ENCODE assay signal across 21 cellular contexts in the genomic region with DNA sequence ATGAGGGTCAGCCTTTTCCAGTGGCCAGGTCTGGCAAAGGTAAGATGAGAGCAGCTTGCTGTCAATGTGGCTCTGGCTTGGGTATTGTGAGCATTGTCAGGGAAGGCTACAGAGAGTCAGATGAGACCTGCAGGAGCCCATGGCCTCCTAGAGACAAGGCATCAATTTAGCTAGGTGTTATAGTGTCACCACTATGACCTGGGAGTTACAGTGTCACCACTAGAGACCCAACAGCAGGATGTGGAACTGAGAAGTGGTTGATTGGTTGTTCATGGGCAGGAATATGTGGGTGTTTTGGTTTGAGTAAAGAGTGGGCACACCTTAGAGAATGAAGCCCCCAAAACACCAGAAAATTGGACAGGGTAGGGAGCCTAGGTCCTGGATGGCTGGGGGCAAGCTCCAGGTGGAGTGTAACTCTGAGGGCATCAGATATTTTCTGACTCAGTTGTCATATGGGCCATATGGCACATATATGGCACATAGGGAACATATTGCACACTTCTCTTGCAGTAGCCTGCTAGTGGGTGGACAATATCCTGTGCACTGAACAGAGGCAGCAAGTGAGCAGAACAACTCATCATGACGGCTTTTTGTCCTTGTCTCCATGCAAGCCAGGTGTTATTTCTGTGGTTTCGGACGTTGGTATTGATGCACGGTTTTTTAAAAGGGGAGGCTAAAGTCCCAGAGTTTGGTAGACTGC. TPM values are rescaled to one million over a fixed set of nuclear protein-coding genes. Genes with fewer than 3 reads are reported as not detected.
DNase-seq lines count a peak whose midpoint lies in the region; ATAC-seq and TF ChIP-seq lines count a peak whose summit lies in the region.
"Had no signal": no experiment of that assay in that cellular context is flagged by ENCODE, and none has a peak within 500 bp of the region (broad histone marks: within the 10 kb centered on the region; RNA-seq: fewer than 3 reads in every experiment).

No MANE protein-coding gene starts in this region.

- no peak for TF ChIP-seq EP300 in gastroesophageal sphincter (IDR thresholded peaks at IDR 0.05)

- peaks cover 23% of the 10 kb centered on the region for H3K9me3 Mint-ChIP-seq in activated CD4-positive, alpha-beta T cell treated with anti-CD3 and anti-CD28 coated beads, Interleukin-2, amount 10 ng/mL, durations not matched to agents 24 days and 14 days
- H3K9me3 Mint-ChIP-seq in natural killer cell treated with Interleukin-12 subunit alpha and Interleukin-12 subunit beta and Interleukin-15 and Interleukin-18, amount 100 ng/mL, for 72 hours, result peaks cover 9% of the 10 kb centered on the region
- H3K9me3 Mint-ChIP-seq: CD8-positive, alpha-beta T cell had no signal

- H3K27ac ChIP-seq in angular gyrus (ENCODE audit: low read depth, low read length) (peak overlapping the region; percentile 7), gastroesophageal sphincter (no peak overlapping the region)
- H3K27ac ChIP-seq: WERI-Rb-1 had no signal

- H3K4me1 ChIP-seq in gastroesophageal sphincter, result peaks cover 0 to 5% (median 3%) of the 10 kb centered on the region in 3 donors

- ATAC-seq in natural killer cell treated with Interleukin-12 subunit alpha and Interleukin-12 subunit beta and Interleukin-15 and Interleukin-18, amount 100 ng/mL, for 72 hours, result peak; percentile 4 to 54
- ATAC-seq in GM21367 (IDR thresholded peaks at IDR 0.05; ENCODE audit: unreplicated experiment), result no peak
- ATAC-seq in gastroesophageal sphincter, result no peak
- ATAC-seq: CD8-positive, alpha-beta T cell had no signal

- H3K36me3 ChIP-seq in gastroesophageal sphincter, result no peaks in the 10 kb centered on the region
- H3K36me3 ChIP-seq: upper lobe of left lung, WERI-Rb-1 had no signal

- H3K4me3 Mint-ChIP-seq in activated CD4-positive, alpha-beta T cell treated with anti-CD3 and anti-CD28 coated beads, Interleukin-2, amount 10 ng/mL, durations not matched to agents 24 days and 14 days, result peak overlapping the region; percentile 10
- H3K4me3 Mint-ChIP-seq in natural killer cell treated with Interleukin-12 subunit alpha and Interleukin-12 subunit beta and Interleukin-15 and Interleukin-18, amount 100 ng/mL, for 72 hours, result peak overlapping the region; percentile 83
- H3K4me3 Mint-ChIP-seq: neural crest cell had no signal

- H3K4me1 Mint-ChIP-seq in activated CD4-positive, alpha-beta T cell treated with anti-CD3 and anti-CD28 coated beads, Interleukin-2, amount 10 ng/mL, durations not matched to agents 24 days and 14 days, result peaks cover 50% of the 10 kb centered on the region
- H3K4me1 Mint-ChIP-seq in natural killer cell treated with Interleukin-12 subunit alpha and Interleukin-12 subunit beta and Interleukin-15 and Interleukin-18, amount 100 ng/mL, for 72 hours (ENCODE audit: low read depth in 2 of 2), result peaks cover 45 to 50% of the 10 kb centered on the region in 2 donors

- H3K27me3 Mint-ChIP-seq in activated CD4-positive, alpha-beta T cell treated with anti-CD3 and anti-CD28 coated beads, Interleukin-2, amount 10 ng/mL, durations not matched to agents 24 days and 14 days, result peaks cover 15% of the 10 kb centered on the region
- H3K27me3 Mint-ChIP-seq in natural killer cell treated with Interleukin-12 subunit alpha and Interleukin-12 subunit beta and Interleukin-15 and Interleukin-18, amount 100 ng/mL, for 72 hours, result peaks cover 28 to 29% of the 10 kb centered on the region in 2 donors

- peak overlapping the region; percentile 88 for H3K27ac Mint-ChIP-seq in activated CD4-positive, alpha-beta T cell treated with anti-CD3 and anti-CD28 coated beads, Interleukin-2, amount 10 ng/mL, durations not matched to agents 24 days and 14 days
- H3K27ac Mint-ChIP-seq in natural killer cell treated with Interleukin-12 subunit alpha and Interleukin-12 subunit beta and Interleukin-15 and Interleukin-18, amount 100 ng/mL, for 72 hours, result peak overlapping the region; percentile 1 to 9

- WGBS in gastroesophageal sphincter (ENCODE audit: low coverage in 1 of 2), 2 donors, result 74 to 83% methylated on average over 1 to 4 of the region's 4 CpGs

- peaks cover 54% of the 10 kb centered on the region for H3K27me3 ChIP-seq in gastroesophageal sphincter
- H3K27me3 ChIP-seq: upper lobe of left lung had no signal

- peak; percentile 66 for DNase-seq in activated CD4-positive, alpha-beta T cell treated with anti-CD3 and anti-CD28 coated beads, Interleukin-2, amount 10 ng/mL, durations not matched to agents 24 days and 14 days
- DNase-seq in activated CD4-positive, alpha-beta T cell treated with anti-CD3 and anti-CD28 coated beads, Interleukin-2, amount 50 U/mL, for 1 hour, result no peak
- no peak for DNase-seq in natural killer cell treated with Interleukin-12 subunit alpha and Interleukin-12 subunit beta and Interleukin-15 and Interleukin-18, amount 100 ng/mL, for 72 hours (ENCODE audit: low spot score)
- DNase-seq in NCI-H128 (lab: John Stamatoyannopoulos, UW; ENCODE audit: unreplicated experiment), result no peak
- DNase-seq: 8988T; CD8-positive, alpha-beta T cell; effector memory CD4-positive, alpha-beta T cell; hippocampal formation; kidney; mesenchymal stem cell; NCI-H2029; NCI-H510A treated with DMSO at 0.1 percent for 48 hours; SHP77 treated with DMSO at 0.1 percent for 48 hours; stimulated activated naive CD4-positive, alpha-beta T cell treated with Interleukin-2 at 50 U/mL for 16 hours; upper lobe of left lung; WERI-Rb-1 had no signal

- H3K36me3 Mint-ChIP-seq in activated CD4-positive, alpha-beta T cell treated with anti-CD3 and anti-CD28 coated beads, Interleukin-2, amount 10 ng/mL, durations not matched to agents 24 days and 14 days (ENCODE audit: low read depth), result peaks cover 23% of the 10 kb centered on the region
- no peaks in the 10 kb centered on the region for H3K36me3 Mint-ChIP-seq in natural killer cell treated with Interleukin-12 subunit alpha and Interleukin-12 subunit beta and Interleukin-15 and Interleukin-18, amount 100 ng/mL, for 72 hours
- H3K36me3 Mint-ChIP-seq: CD8-positive, alpha-beta T cell had no signal

- intact Hi-C loops in activated CD4-positive, alpha-beta T cell treated with anti-CD3 and anti-CD28 coated beads, Interleukin-2, amount 10 ng/mL, durations not matched to agents 24 days and 14 days (cut with micrococcal nuclease), result loop anchor here (5.0 kb wide), 3 partner anchors 167 to 267 kb away; a partner anchor contains a TSS

- TF ChIP-seq POLR2A in GM19099 (IDR thresholded peaks at IDR 0.05; ENCODE audit: extremely low read depth, insufficient read length, low read depth) (peak; percentile 28), gastroesophageal sphincter (IDR thresholded peaks at IDR 0.05) (no peak)

- no peak for TF ChIP-seq CTCF in gastroesophageal sphincter (IDR thresholded peaks at IDR 0.05)

- H3K4me3 ChIP-seq in gastroesophageal sphincter, result no peak overlapping the region

- no peaks in the 10 kb centered on the region for H3K9me3 ChIP-seq in gastroesophageal sphincter
- H3K9me3 ChIP-seq: upper lobe of left lung had no signal

RNA-seq across cellular contexts. Expression of a gene that starts 46.3 kb away (rescaled TPM):
- total RNA-seq in activated CD4-positive, alpha-beta T cell treated with anti-CD3 and anti-CD28 coated beads, Interleukin-2, amount 10 ng/mL, durations not matched to agents 24 days and 14 days, result 31.1 and 32.8 TPM in 2 replicates
- total RNA-seq in natural killer cell treated with Interleukin-12 subunit alpha and Interleukin-12 subunit beta and Interleukin-15 and Interleukin-18, amount 100 ng/mL, for 72 hours, result 10 to 100 TPM in 1 of 2 donors, 1 to 10 TPM in 1; 9.7 to 20.6 TPM
- 1 to 10 TPM in 1 of 4 donors, not detected in 3; 4.3 TPM for total RNA-seq in gastroesophageal sphincter

Comparison
In these comparisons a context has a peak if more than half of its experiments do, and no peak if none do; other contexts are left out.
1. ATAC-seq: peak in natural killer cell treated with Interleukin-12 subunit alpha and Interleukin-12 subunit beta and Interleukin-15 and Interleukin-18, amount 100 ng/mL, for 72 hours (2 of 2); none in GM21367 (single experiment) and gastroesophageal sphincter (single experiment).